In genomic region chr9:135412308-135413085, GRCh38 we compare ENCODE assay signal across 8 cellular contexts.
A peak's percentile ranks its signal among the peaks of the same experiment; 100 is the strongest.
DNase-seq lines count a peak whose midpoint lies in the region; ATAC-seq and TF ChIP-seq lines count a peak whose summit lies in the region.
"Not testable (repeated sequence)": the region's sequence is repeated elsewhere in the genome, so short reads cannot be mapped to it uniquely, and the experiment has no call there.

No MANE protein-coding gene starts in this region.

- not testable (repeated sequence) for H3K4me3 Mint-ChIP-seq in activated CD8-positive, alpha-beta T cell treated with anti-CD3 and anti-CD28 coated beads, Interleukin-2, amount 10 ng/mL, durations not matched to agents 7 days and 5 days; chondrocyte (ENCODE audit: unreplicated experiment)

- not testable (repeated sequence) for H3K27ac ChIP-seq in gastrocnemius medialis, vagina

- H3K9me3 ChIP-seq in gastrocnemius medialis, vagina: not testable (repeated sequence)

- intact Hi-C loops in gastrocnemius medialis (cut with DNase I; ENCODE audit: low total_unique reads), result loop anchor here (1.0 kb wide), 1 partner anchor 326 kb away; no protein-coding TSS in a partner anchor
- intact Hi-C loops in vagina (cut with DNase I), result not testable (repeated sequence)

- CTCF ChIA-PET in GM10248 (lab: Yijun Ruan, JAX), result interaction anchor here (0.9 to 2.5 kb wide), 10 partner anchors 11 to 757 kb away, joined by 3 to 14 read pairs (median 4); partner anchors contain the start of gene OLFM1
- CTCF ChIA-PET in activated CD8-positive, alpha-beta T cell treated with anti-CD3 and anti-CD28 coated beads, Interleukin-2, amount 10 ng/mL, durations not matched to agents 7 days and 5 days (lab: Charles Lee), result interaction anchor here (0.7 to 1.8 kb wide), 7 partner anchors 24 to 327 kb away, joined by 3 to 7 read pairs (median 3); no protein-coding TSS in a partner anchor

- in situ Hi-C loops in gastrocnemius medialis (cut with MboI; ENCODE audit: low sequenced_read_pairs in 4 of 4), result loop anchor here (5.0 to 25.0 kb wide), 3 partner anchors 325 to 328 kb away; partner anchors contain the start of gene OLFM1 (in 4 of the 4)

- not testable (repeated sequence) for H3K27me3 Mint-ChIP-seq in activated CD8-positive, alpha-beta T cell treated with anti-CD3 and anti-CD28 coated beads, Interleukin-2, amount 10 ng/mL, durations not matched to agents 7 days and 5 days (ENCODE audit: low read depth)
- peaks cover 32% of the 10 kb centered on the region for H3K27me3 Mint-ChIP-seq in chondrocyte (ENCODE audit: low read depth)

- not testable (repeated sequence) for H3K4me1 ChIP-seq in gastrocnemius medialis, vagina

- peak; percentile 93 for ATAC-seq in activated CD8-positive, alpha-beta T cell treated with anti-CD3 and anti-CD28 coated beads, Interleukin-2, amount 10 ng/mL, durations not matched to agents 7 days and 5 days
- ATAC-seq in gastrocnemius medialis, result peak; percentile 58 to 70

- DNase-seq in GM10248 (ENCODE audit: extremely low spot score), result peak; percentile 89
- peak; percentile 1 for DNase-seq in OCI-M2 (lab: John Stamatoyannopoulos, UW; ENCODE audit: unreplicated experiment)
- DNase-seq in activated CD8-positive, alpha-beta T cell treated with anti-CD3 and anti-CD28 coated beads, Interleukin-2, amount 10 ng/mL, durations not matched to agents 7 days and 5 days, result peak; percentile 75
- DNase-seq in chondrocyte (ENCODE audit: low spot score), result peak; percentile 68
- peak; percentile 36 for DNase-seq in iris pigment epithelial cell (ENCODE audit: low read depth)
- peak in 1 of 2 donors; percentile 27 for DNase-seq in gastrocnemius medialis
- DNase-seq in vagina (ENCODE audit: extremely low spot score in 2 of 2), result not testable (repeated sequence)

- TF ChIP-seq CTCF in GM10248 (IDR thresholded peaks at IDR 0.05; ENCODE audit: control extremely low read depth, extremely low read depth, low read depth, missing control alignments) (peak; percentile 98), LNCAP (IDR thresholded peaks at IDR 0.05) (peak; percentile 100), chondrocyte (IDR thresholded peaks at IDR 0.05) (peak; percentile 100), gastrocnemius medialis (IDR thresholded peaks at IDR 0.05 in 4 of 5, conservative IDR thresholded peaks at IDR 0.05 in 1 of 5) (peak; percentile 82 to 98 (median 93)), vagina (IDR thresholded peaks at IDR 0.05) (peak; percentile 96 to 99 (median 96))

- not testable (repeated sequence) for H3K36me3 Mint-ChIP-seq in activated CD8-positive, alpha-beta T cell treated with anti-CD3 and anti-CD28 coated beads, Interleukin-2, amount 10 ng/mL, durations not matched to agents 7 days and 5 days (ENCODE audit: low read depth); chondrocyte (ENCODE audit: low read depth)

- POLR2A ChIA-PET in GM10248 (lab: Yijun Ruan, JAX), result not testable (repeated sequence)
- POLR2A ChIA-PET in activated CD8-positive, alpha-beta T cell treated with anti-CD3 and anti-CD28 coated beads, Interleukin-2, amount 10 ng/mL, durations not matched to agents 7 days and 5 days (lab: Charles Lee), result interaction anchor here (1.0 kb wide), 1 partner anchor 166 kb away, joined by 3 read pairs; no protein-coding TSS in a partner anchor

- TF ChIP-seq POLR2A in gastrocnemius medialis (IDR thresholded peaks at IDR 0.05); vagina (IDR thresholded peaks at IDR 0.05): not testable (repeated sequence)

- not testable (repeated sequence) for H3K27ac Mint-ChIP-seq in activated CD8-positive, alpha-beta T cell treated with anti-CD3 and anti-CD28 coated beads, Interleukin-2, amount 10 ng/mL, durations not matched to agents 7 days and 5 days; chondrocyte (ENCODE audit: unreplicated experiment)

- H3K4me1 Mint-ChIP-seq in activated CD8-positive, alpha-beta T cell treated with anti-CD3 and anti-CD28 coated beads, Interleukin-2, amount 10 ng/mL, durations not matched to agents 7 days and 5 days (ENCODE audit: low read depth); chondrocyte (ENCODE audit: low read depth): not testable (repeated sequence)

- H3K27me3 ChIP-seq in gastrocnemius medialis, result peaks cover 3 to 10% (median 7%) of the 10 kb centered on the region in 3 donors
- not testable (repeated sequence) for H3K27me3 ChIP-seq in vagina

- not testable (repeated sequence) for H3K9me3 Mint-ChIP-seq in activated CD8-positive, alpha-beta T cell treated with anti-CD3 and anti-CD28 coated beads, Interleukin-2, amount 10 ng/mL, durations not matched to agents 7 days and 5 days (ENCODE audit: insufficient read depth); chondrocyte (ENCODE audit: low read depth)

- not testable (repeated sequence) for H3K36me3 ChIP-seq in gastrocnemius medialis, vagina

- H3K4me3 ChIP-seq in gastrocnemius medialis, vagina: not testable (repeated sequence)
